Comparison of ENCODE assay signal across 8 cellular contexts in genomic region chr2:79860233-79861058, GRCh38.
DNase-seq lines count a peak whose midpoint lies in the region; ATAC-seq and TF ChIP-seq lines count a peak whose summit lies in the region.

No MANE protein-coding gene starts in this region.

- no peaks in the 10 kb centered on the region for H3K36me3 ChIP-seq in stomach

- 35 to 48% (median 37%) methylated on average over 10 of the region's 10 CpGs for whole genome bisulfite sequencing in stomach, 5 donors

- H3K27me3 ChIP-seq in HL-60 (ENCODE audit: insufficient read depth, poor library complexity, severe bottlenecking) (no peaks in the 10 kb centered on the region), stomach (no peaks in the 10 kb centered on the region)

- DNase-seq in AG08395 (ENCODE audit: low spot score) (peak; percentile 4), HL-60 (ENCODE audit: low read depth in 1 of 2, low spot score in 1 of 2) (peak in 1 of 2 experiments; percentile 2), RWPE1 (ENCODE audit: low spot score) (peak; percentile 27), iris pigment epithelial cell (ENCODE audit: low read depth) (peak; percentile 46), stomach (no peak), germinal center (ENCODE audit: low spot score) (no peak)

- intact Hi-C loops in stomach (cut with DNase I; ENCODE audit: low total_unique reads), result no loop called here

- no peaks in the 10 kb centered on the region for H3K9me3 ChIP-seq in stomach

- POLR2A ChIA-PET in RWPE1 (lab: Yijun Ruan, JAX; ENCODE audit: low non-redundant PET), result no interaction called here

- CTCF ChIA-PET in RWPE1 (lab: Yijun Ruan, JAX), result interaction anchor here (0.5 to 0.6 kb wide), 2 partner anchors 200 to 267 kb away, joined by 3 to 5 read pairs; no protein-coding TSS in a partner anchor

- ATAC-seq in GM18909 (IDR thresholded peaks at IDR 0.05; ENCODE audit: poor library complexity, unreplicated experiment), result no peak
- no peak for ATAC-seq in GM21576 (IDR thresholded peaks at IDR 0.05; ENCODE audit: unreplicated experiment)

- TF ChIP-seq POLR2A in stomach (IDR thresholded peaks at IDR 0.05), result no peak

- H3K4me3 ChIP-seq in HL-60 (replicated peaks; ENCODE audit: insufficient read depth, low read length) (no peak overlapping the region), stomach (no peak overlapping the region)

- TF ChIP-seq EP300 in stomach (IDR thresholded peaks at IDR 0.05), result no peak

- TF ChIP-seq CTCF in HL-60 (IDR thresholded peaks at IDR 0.05; ENCODE audit: insufficient read depth, low read length) (peak; percentile 62), RWPE1 (conservative IDR thresholded peaks at IDR 0.05; ENCODE audit: low read depth) (peak; percentile 13; the same call in 1 of the 2 replicates), stomach (IDR thresholded peaks at IDR 0.05) (peak in 3 of 7 experiments; percentile 9 to 33 (median 23))

- H3K27ac ChIP-seq in HL-60 (replicated peaks) (no peak overlapping the region), RWPE1 (no peak overlapping the region), stomach (no peak overlapping the region)

- no peaks in the 10 kb centered on the region for H3K4me1 ChIP-seq in stomach

Comparison
In these comparisons a context has a peak if more than half of its experiments do, and no peak if none do; other contexts are left out.
1. DNase-seq: peak in AG08395 (single experiment), RWPE1 (single experiment) and iris pigment epithelial cell (single experiment); none in stomach (single experiment) and germinal center (single experiment).